In the genomic region with DNA sequence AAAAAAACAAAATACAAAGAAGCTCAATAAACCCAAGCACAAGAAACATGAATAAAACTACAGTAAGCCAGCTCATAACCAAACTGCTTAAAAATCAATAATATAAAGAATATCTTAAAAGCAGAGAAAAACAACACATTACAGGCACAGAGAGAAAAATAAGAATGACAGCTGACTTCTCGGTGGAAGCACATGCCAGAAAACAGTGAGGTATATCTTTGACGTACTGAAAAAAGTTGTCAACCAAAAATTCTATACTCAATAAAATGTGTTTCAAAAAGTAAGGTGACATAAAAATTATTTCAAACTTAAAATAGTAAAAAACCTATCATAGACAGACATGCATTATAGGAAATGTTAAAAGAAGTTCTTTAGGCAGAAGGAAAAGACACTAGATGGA, we compare ENCODE assay signal across 31 cellular contexts.
"Had no signal": no experiment of that assay in that cellular context is flagged by ENCODE, and none has a peak within 500 bp of the region (broad histone marks: within the 10 kb centered on the region; RNA-seq: fewer than 3 reads in every experiment).

No MANE protein-coding gene starts in this region.

- DNase-seq: activated CD4-positive, alpha-beta memory T cell treated with anti-CD3 and anti-CD28 coated beads, Interleukin-2, amount 10 ng/mL, durations not matched to agents 7 days and 5 days; activated CD4-positive, alpha-beta T cell treated with anti-CD3 and anti-CD28 coated beads for 1 hour; activated CD4-positive, alpha-beta T cell treated with anti-CD3 and anti-CD28 coated beads for 4 hours; activated CD4-positive, alpha-beta T cell treated with anti-CD3 and anti-CD28 coated beads, Interleukin-2, amount 10 ng/mL, durations not matched to agents 7 days and 5 days; activated CD4-positive, alpha-beta T cell treated with anti-CD3 and anti-CD28 coated beads, Interleukin-2, amount 50 U/mL, for 4 hours; activated CD4-positive, CD25-positive, alpha-beta regulatory T cell; activated CD8-positive, alpha-beta memory T cell treated with anti-CD3 and anti-CD28 coated beads, Interleukin-2, amount 50 U/mL, for 48 hours; activated gamma-delta T cell; activated naive CD4-positive, alpha-beta T cell; activated naive CD4-positive, alpha-beta T cell treated with anti-CD3 and anti-CD28 coated beads, Interleukin-2, amount 10 ng/mL, durations not matched to agents 7 days and 5 days; activated naive CD8-positive, alpha-beta T cell treated with anti-CD3 and anti-CD28 coated beads, Interleukin-2, amount 10 ng/mL, durations not matched to agents 7 days and 5 days; activated T-cell treated with anti-CD3 and anti-CD28 coated beads for 4 hours; activated T-cell treated with anti-CD3 and anti-CD28 coated beads, Interleukin-2, amount 50 U/mL, for 24 hours; activated T-cell treated with anti-CD3 and anti-CD28 coated beads, Interleukin-2, amount 50 U/mL, for 72 hours; central memory CD4-positive, alpha-beta T cell; cerebellar nuclear complex; colonic mucosa; effector memory CD4-positive, alpha-beta T cell; erythroblast; foreskin keratinocyte; gastrocnemius medialis; glutamatergic neuron; heart left ventricle; T-cell; T1000; WERI-Rb-1 had no signal

- H3K4me1 ChIP-seq: ascending aorta, breast epithelium, colonic mucosa, foreskin keratinocyte had no signal

- H3K36me3 ChIP-seq: breast epithelium, colonic mucosa had no signal

- H3K4me3 ChIP-seq: ascending aorta, breast epithelium, cardiac muscle cell, colonic mucosa, esophagus muscularis mucosa, gastrocnemius medialis, heart left ventricle had no signal

- ATAC-seq: activated naive CD4-positive, alpha-beta T cell treated with anti-CD3 and anti-CD28 coated beads, Interleukin-2, amount 50 U/mL, for 72 hours; activated T-cell treated with anti-CD3 and anti-CD28 coated beads, Interleukin-2, amount 50 U/mL, for 72 hours; foreskin keratinocyte; gastrocnemius medialis; heart left ventricle; T-cell had no signal

- H3K9me3 ChIP-seq: colonic mucosa, gastrocnemius medialis had no signal

- H3K27ac ChIP-seq: ascending aorta, breast epithelium, cardiac muscle cell, colonic mucosa, esophagus muscularis mucosa, foreskin keratinocyte, gastrocnemius medialis, heart left ventricle, WERI-Rb-1 had no signal

- H3K27me3 ChIP-seq: ascending aorta, breast epithelium, cardiac muscle cell, colonic mucosa, esophagus muscularis mucosa, foreskin keratinocyte, gastrocnemius medialis, heart left ventricle had no signal
